Comparison of ENCODE assay signal across 1 cellular context in the genomic region with DNA sequence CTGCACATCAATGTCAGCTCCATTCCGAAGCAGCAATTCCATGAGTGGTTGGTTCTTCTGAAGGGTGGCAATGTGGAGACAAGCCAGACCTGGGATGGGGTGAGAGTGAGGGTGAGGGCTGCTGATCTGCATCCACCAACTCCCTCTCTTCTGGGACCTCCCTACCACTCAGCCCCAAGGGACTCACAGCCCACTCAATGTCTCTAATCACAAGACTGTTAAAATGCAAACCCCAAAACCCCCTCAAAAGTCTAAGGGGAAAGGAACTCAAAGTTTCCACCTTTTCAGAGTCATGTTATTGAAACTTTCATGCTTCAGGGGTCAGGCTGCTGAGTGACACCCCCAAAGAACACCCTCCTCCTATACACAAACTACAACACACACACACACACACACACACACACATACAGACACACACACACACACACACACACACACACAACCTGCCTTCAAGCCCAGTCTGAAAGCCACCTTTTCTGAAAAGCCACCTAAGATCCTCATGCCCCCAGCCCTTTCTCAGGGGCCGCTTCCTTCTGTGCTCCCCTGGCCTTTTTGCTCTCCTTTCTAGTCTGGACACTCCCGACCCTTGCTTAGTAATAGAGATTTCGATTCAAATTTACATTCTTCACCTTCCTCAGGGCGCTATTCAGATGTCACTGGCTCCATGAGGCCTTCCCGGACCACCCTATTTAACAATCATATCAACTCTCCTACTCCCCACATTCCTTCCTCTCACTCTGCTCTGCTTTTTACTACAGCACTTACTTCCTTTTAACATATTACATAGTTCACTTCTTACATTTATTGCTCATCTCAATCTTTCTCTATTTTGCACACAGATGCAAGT.
A peak's percentile ranks its signal among the peaks of the same experiment; 100 is the strongest.
TF ChIP-seq lines count a peak whose summit lies in the region.

No MANE protein-coding gene starts in this region.

TF ChIP-seq in GM12878, 131 proteins besides CTCF, POLR2A, EP300 and RAD21 (continued from another document and continues in another):
- TF ChIP-seq IRF3 (IDR thresholded peaks at IDR 0.05), result no peak
- no peak for TF ChIP-seq TARDBP (IDR thresholded peaks at IDR 0.05; ENCODE audit: borderline replicate concordance)
- TF ChIP-seq WRNIP1 (IDR thresholded peaks at IDR 0.05; ENCODE audit: borderline replicate concordance, low read depth, low read length), result no peak
- TF ChIP-seq ZZZ3 (IDR thresholded peaks at IDR 0.05; ENCODE audit: control insufficient read depth, insufficient read length, low read depth), result no peak
- TF ChIP-seq, protein P1, sequence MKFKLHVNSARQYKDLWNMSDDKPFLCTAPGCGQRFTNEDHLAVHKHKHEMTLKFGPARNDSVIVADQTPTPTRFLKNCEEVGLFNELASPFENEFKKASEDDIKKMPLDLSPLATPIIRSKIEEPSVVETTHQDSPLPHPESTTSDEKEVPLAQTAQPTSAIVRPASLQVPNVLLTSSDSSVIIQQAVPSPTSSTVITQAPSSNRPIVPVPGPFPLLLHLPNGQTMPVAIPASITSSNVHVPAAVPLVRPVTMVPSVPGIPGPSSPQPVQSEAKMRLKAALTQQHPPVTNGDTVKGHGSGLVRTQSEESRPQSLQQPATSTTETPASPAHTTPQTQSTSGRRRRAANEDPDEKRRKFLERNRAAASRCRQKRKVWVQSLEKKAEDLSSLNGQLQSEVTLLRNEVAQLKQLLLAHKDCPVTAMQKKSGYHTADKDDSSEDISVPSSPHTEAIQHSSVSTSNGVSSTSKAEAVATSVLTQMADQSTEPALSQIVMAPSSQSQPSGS (IDR thresholded peaks at IDR 0.05; ENCODE audit: low read length), result no peak
- no peak for TF ChIP-seq MEF2A (IDR thresholded peaks at IDR 0.05; ENCODE audit: insufficient read depth, low read depth, low read length)
- TF ChIP-seq LARP7 (IDR thresholded peaks at IDR 0.05), result no peak; the same call in 1 of the 2 replicates
- no peak for TF ChIP-seq SP1 (IDR thresholded peaks at IDR 0.05; ENCODE audit: low read depth, low read length)
- no peak for TF ChIP-seq ZBED1 (IDR thresholded peaks at IDR 0.05; ENCODE audit: borderline replicate concordance)
- no peak for TF ChIP-seq ZBTB11 (CRISPR knock-in tag; IDR thresholded peaks at IDR 0.05)
- peak; percentile 58 for TF ChIP-seq RAD51 (IDR thresholded peaks at IDR 0.05)
- TF ChIP-seq, protein P2, sequence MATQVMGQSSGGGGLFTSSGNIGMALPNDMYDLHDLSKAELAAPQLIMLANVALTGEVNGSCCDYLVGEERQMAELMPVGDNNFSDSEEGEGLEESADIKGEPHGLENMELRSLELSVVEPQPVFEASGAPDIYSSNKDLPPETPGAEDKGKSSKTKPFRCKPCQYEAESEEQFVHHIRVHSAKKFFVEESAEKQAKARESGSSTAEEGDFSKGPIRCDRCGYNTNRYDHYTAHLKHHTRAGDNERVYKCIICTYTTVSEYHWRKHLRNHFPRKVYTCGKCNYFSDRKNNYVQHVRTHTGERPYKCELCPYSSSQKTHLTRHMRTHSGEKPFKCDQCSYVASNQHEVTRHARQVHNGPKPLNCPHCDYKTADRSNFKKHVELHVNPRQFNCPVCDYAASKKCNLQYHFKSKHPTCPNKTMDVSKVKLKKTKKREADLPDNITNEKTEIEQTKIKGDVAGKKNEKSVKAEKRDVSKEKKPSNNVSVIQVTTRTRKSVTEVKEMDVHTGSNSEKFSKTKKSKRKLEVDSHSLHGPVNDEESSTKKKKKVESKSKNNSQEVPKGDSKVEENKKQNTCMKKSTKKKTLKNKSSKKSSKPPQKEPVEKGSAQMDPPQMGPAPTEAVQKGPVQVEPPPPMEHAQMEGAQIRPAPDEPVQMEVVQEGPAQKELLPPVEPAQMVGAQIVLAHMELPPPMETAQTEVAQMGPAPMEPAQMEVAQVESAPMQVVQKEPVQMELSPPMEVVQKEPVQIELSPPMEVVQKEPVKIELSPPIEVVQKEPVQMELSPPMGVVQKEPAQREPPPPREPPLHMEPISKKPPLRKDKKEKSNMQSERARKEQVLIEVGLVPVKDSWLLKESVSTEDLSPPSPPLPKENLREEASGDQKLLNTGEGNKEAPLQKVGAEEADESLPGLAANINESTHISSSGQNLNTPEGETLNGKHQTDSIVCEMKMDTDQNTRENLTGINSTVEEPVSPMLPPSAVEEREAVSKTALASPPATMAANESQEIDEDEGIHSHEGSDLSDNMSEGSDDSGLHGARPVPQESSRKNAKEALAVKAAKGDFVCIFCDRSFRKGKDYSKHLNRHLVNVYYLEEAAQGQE (IDR thresholded peaks at IDR 0.05; ENCODE audit: low read depth, low read length), result no peak
- TF ChIP-seq, protein P3, sequence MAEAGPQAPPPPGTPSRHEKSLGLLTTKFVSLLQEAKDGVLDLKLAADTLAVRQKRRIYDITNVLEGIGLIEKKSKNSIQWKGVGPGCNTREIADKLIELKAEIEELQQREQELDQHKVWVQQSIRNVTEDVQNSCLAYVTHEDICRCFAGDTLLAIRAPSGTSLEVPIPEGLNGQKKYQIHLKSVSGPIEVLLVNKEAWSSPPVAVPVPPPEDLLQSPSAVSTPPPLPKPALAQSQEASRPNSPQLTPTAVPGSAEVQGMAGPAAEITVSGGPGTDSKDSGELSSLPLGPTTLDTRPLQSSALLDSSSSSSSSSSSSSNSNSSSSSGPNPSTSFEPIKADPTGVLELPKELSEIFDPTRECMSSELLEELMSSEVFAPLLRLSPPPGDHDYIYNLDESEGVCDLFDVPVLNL (IDR thresholded peaks at IDR 0.05; ENCODE audit: low read depth, low read length), result no peak
- no peak for TF ChIP-seq YY1 (IDR thresholded peaks at IDR 0.05; ENCODE audit: low read depth, low read length)
- peak; percentile 18 for TF ChIP-seq E2F8 (IDR thresholded peaks at IDR 0.05; ENCODE audit: low read depth, partially characterized antibody)
- peak in 1 of 2 experiments; percentile 77; a peak in 1 of 3 replicates for TF ChIP-seq EGR1 (IDR thresholded peaks at IDR 0.05; ENCODE audit: borderline replicate concordance in 1 of 2, low read depth in 2 of 2, low read length in 2 of 2)
- TF ChIP-seq PKNOX1 (IDR thresholded peaks at IDR 0.05), result peak; percentile 97
- TF ChIP-seq HCFC1 (IDR thresholded peaks at IDR 0.05; ENCODE audit: low read length), result no peak
- peak; percentile 93 for TF ChIP-seq SKIL (IDR thresholded peaks at IDR 0.05; ENCODE audit: low read depth, poor library complexity, severe bottlenecking)
- no peak for TF ChIP-seq ELK1 (IDR thresholded peaks at IDR 0.05; ENCODE audit: low read depth, low read length)
- peak; percentile 60; the same call in 1 of the 2 replicates for TF ChIP-seq CREM (IDR thresholded peaks at IDR 0.05; ENCODE audit: low read depth)
- TF ChIP-seq, protein P4, sequence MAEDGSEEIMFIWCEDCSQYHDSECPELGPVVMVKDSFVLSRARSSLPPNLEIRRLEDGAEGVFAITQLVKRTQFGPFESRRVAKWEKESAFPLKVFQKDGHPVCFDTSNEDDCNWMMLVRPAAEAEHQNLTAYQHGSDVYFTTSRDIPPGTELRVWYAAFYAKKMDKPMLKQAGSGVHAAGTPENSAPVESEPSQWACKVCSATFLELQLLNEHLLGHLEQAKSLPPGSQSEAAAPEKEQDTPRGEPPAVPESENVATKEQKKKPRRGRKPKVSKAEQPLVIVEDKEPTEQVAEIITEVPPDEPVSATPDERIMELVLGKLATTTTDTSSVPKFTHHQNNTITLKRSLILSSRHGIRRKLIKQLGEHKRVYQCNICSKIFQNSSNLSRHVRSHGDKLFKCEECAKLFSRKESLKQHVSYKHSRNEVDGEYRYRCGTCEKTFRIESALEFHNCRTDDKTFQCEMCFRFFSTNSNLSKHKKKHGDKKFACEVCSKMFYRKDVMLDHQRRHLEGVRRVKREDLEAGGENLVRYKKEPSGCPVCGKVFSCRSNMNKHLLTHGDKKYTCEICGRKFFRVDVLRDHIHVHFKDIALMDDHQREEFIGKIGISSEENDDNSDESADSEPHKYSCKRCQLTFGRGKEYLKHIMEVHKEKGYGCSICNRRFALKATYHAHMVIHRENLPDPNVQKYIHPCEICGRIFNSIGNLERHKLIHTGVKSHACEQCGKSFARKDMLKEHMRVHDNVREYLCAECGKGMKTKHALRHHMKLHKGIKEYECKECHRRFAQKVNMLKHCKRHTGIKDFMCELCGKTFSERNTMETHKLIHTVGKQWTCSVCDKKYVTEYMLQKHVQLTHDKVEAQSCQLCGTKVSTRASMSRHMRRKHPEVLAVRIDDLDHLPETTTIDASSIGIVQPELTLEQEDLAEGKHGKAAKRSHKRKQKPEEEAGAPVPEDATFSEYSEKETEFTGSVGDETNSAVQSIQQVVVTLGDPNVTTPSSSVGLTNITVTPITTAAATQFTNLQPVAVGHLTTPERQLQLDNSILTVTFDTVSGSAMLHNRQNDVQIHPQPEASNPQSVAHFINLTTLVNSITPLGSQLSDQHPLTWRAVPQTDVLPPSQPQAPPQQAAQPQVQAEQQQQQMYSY (CRISPR knock-in tag; IDR thresholded peaks at IDR 0.05), result no peak
- TF ChIP-seq SMC3 (IDR thresholded peaks at IDR 0.05; ENCODE audit: borderline replicate concordance, low read length), result no peak
- no peak for TF ChIP-seq HDAC6 (IDR thresholded peaks at IDR 0.05; ENCODE audit: unreplicated experiment)
- TF ChIP-seq KAT2A (conservative IDR thresholded peaks at IDR 0.05; ENCODE audit: control insufficient read depth, low read depth, low read length), result no peak
- no peak for TF ChIP-seq TCF3 (IDR thresholded peaks at IDR 0.05; ENCODE audit: borderline replicate concordance, insufficient read depth, low read depth, low read length)
